2 cellular contexts compared by ENCODE assay signal in the genomic region with DNA sequence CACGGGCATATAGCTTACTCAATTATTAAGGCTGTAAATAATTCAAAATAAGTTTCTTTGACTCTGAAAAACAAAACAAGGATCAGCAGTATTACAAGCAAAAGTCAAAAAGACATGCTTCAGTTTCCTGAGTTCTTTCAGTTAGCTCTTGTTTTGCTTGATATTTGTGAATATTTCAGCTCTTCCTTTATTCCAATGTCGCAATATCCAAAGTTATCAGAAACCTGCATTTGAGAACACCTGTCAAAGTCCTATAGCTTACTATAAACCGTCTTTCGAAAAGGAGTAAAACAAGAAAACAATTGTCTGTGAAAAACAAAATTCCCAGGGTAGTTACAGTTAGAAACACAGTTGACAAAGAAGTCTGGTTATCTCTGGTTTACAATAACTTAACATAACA.
TF ChIP-seq lines count a peak whose summit lies in the region.

No MANE protein-coding gene starts in this region.

TF ChIP-seq in HepG2, 621 proteins besides CTCF, POLR2A, EP300 and RAD21:
- TF ChIP-seq CEBPB (IDR thresholded peaks at IDR 0.05; ENCODE audit: borderline replicate concordance, low read depth, low read length): peak; percentile 76
- no peak for TF ChIP-seq MTA3 (CRISPR knock-in tag; IDR thresholded peaks at IDR 0.05)

TF ChIP-seq in IMR-90, 13 proteins besides CTCF, POLR2A, EP300 and RAD21:
- TF ChIP-seq MAFK (IDR thresholded peaks at IDR 0.05; ENCODE audit: low read depth, low read length) (no peak), CHD1 (IDR thresholded peaks at IDR 0.05; ENCODE audit: low read depth, low read length) (no peak), FOS (IDR thresholded peaks at IDR 0.05; ENCODE audit: low read depth, low read length) (no peak), RFX5 (IDR thresholded peaks at IDR 0.05; ENCODE audit: low read depth, low read length) (no peak), NFE2L2 (IDR thresholded peaks at IDR 0.05; ENCODE audit: low read depth, low read length) (no peak), CEBPB (IDR thresholded peaks at IDR 0.05; ENCODE audit: low read depth, low read length) (peak; percentile 65), MXI1 (IDR thresholded peaks at IDR 0.05; ENCODE audit: borderline replicate concordance, low read depth, low read length) (no peak), MAZ (IDR thresholded peaks at IDR 0.05; ENCODE audit: borderline replicate concordance, low read depth, low read length) (no peak)
